Comparison of ENCODE assay signal across 8 cellular contexts in the genomic region with DNA sequence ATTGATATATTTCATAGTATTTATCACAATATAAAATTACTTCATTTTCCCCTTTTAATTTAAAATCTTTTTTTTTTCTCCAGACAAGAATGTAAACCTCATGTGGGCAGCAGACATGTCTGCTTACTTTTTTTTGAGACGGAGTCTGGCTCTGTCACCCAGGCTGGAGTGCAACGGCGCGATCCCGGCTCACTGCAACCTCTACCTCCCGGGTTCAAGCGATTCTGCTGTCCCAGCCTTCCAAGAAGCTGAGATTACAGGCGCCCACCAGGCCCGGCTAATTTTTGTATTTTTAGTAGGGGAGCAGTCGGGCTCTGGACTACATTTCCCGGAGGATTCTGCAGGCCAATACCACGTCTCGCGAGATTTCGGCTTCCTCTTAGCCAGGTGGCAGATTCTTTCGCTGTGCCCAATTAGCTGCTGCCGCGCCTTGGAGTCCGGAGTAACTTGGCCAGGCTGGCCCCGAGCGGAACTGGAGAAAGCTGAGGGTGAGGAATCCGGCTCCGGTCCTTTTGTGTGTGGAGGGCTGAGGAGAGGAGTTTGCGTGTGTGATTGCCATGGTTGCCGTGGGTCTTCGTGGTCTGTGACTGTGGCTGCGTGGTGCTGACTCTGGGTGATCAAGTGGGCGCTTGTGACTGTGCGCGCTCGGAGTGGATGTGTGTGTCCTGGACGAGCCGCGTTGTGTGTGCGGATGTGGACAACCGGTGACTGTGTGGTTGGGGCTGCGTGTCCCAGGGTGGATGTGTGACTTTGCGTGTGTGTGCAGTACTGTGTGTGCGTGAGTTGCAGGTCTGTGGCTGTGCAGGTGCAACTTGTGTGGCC.
DNase-seq lines count a peak whose midpoint lies in the region; ATAC-seq and TF ChIP-seq lines count a peak whose summit lies in the region.
"Not testable (repeated sequence)": the region's sequence is repeated elsewhere in the genome, so short reads cannot be mapped to it uniquely, and the experiment has no call there.

No MANE protein-coding gene starts in this region.

- H3K27ac ChIP-seq in HCT116 (ENCODE audit: low read depth, low read length), result peak overlapping the region; percentile 42

- not testable (repeated sequence) for H3K9me2 ChIP-seq in HCT116 (ENCODE audit: insufficient read depth)

- not testable (repeated sequence) for H3K27me3 ChIP-seq in HCT116 (ENCODE audit: insufficient read depth, low read length)

- not testable (repeated sequence) for H3K79me2 ChIP-seq in HCT116 (ENCODE audit: insufficient read depth, low read length)

- H3K4me2 ChIP-seq in HCT116 (ENCODE audit: low read length), result peak overlapping the region; percentile 74

- intact Hi-C loops in HCT116 (cut with micrococcal nuclease), result not testable (repeated sequence)

- H3K4me3 ChIP-seq in HCT116 (replicated peaks in 1 of 2; ENCODE audit: low read depth in 1 of 2, low read length in 2 of 2) (peak overlapping the region; percentile 52 to 59), choroid plexus epithelial cell (ENCODE audit: low read depth, low read length) (peak overlapping the region; percentile 67)

- not testable (repeated sequence) for TF ChIP-seq CTCF in HCT116 (IDR thresholded peaks at IDR 0.05 in 2 of 3, conservative IDR thresholded peaks at IDR 0.05 in 1 of 3; ENCODE audit: borderline replicate concordance in 1 of 3, insufficient read depth in 1 of 3, low read depth in 2 of 3, low read length in 2 of 3); choroid plexus epithelial cell (conservative IDR thresholded peaks at IDR 0.05; ENCODE audit: low read depth, low read length)

- H3K36me3 ChIP-seq in HCT116 (ENCODE audit: control insufficient read depth in 1 of 2, insufficient read depth in 2 of 2, low read length in 2 of 2), result not testable (repeated sequence)

- peak overlapping the region; percentile 55 for H3K9ac ChIP-seq in HCT116 (ENCODE audit: low read length)

- not testable (repeated sequence) for ATAC-seq in HCT116

- CTCF ChIA-PET in HCT116 (lab: Charles Lee), result not testable (repeated sequence)

- TSS peak; percentile 91 for BruUV-seq in HCT116 (replicated peaks; lab: Mats Ljungman, UMichigan)

- TF ChIP-seq RAD21 in HCT116 (IDR thresholded peaks at IDR 0.05; ENCODE audit: low read depth), result not testable (repeated sequence)

- DNase-seq in COLO668 (lab: John Stamatoyannopoulos, UW; ENCODE audit: unreplicated experiment), result peak; percentile 81
- peak; percentile 73 for DNase-seq in HCT116 (ENCODE audit: low read depth, low spot score)
- peak; percentile 58 for DNase-seq in OCI-M2 (lab: John Stamatoyannopoulos, UW; ENCODE audit: unreplicated experiment)
- DNase-seq in activated CD8-positive, alpha-beta memory T cell treated with anti-CD3 and anti-CD28 coated beads, Interleukin-2, amount 50 U/mL, for 1 hour (ENCODE audit: extremely low read depth), result peak; percentile 26
- peak; percentile 95 for DNase-seq in choroid plexus epithelial cell (ENCODE audit: low read depth)
- DNase-seq in hippocampal formation (lab: John Stamatoyannopoulos, UW), result peak; percentile 78 to 81
- peak in 55 of 56 donors; percentile 13 to 90 (median 65) for DNase-seq in nucleus accumbens (lab: John Stamatoyannopoulos, UW)
- peak; percentile 33 for DNase-seq in stimulated activated CD8-positive, alpha-beta memory T cell treated with anti-CD3 and anti-CD28 coated beads, Interleukin-7, amount 100 ng/mL, for 24 hours (ENCODE audit: low read depth)

- not testable (repeated sequence) for H3K9me3 ChIP-seq in HCT116 (ENCODE audit: control insufficient read depth in 1 of 2, insufficient read depth in 1 of 2, low read depth in 1 of 2, low read length in 2 of 2)

- H4K20me1 ChIP-seq in HCT116 (ENCODE audit: insufficient read depth), result not testable (repeated sequence)

- POLR2A ChIA-PET in HCT116 (lab: Charles Lee), result not testable (repeated sequence)

- not testable (repeated sequence) for TF ChIP-seq POLR2A in HCT116 (IDR thresholded peaks at IDR 0.05; ENCODE audit: borderline replicate concordance, extremely low read depth, insufficient read depth, insufficient read length)

- RAD21 ChIA-PET in HCT116 (lab: Charles Lee; ENCODE audit: low non-redundant PET in 1 of 2, low total read pairs in 2 of 2, uncharacterized antibody in 2 of 2, unreplicated experiment in 2 of 2), result not testable (repeated sequence)

- H3K4me1 ChIP-seq in HCT116 (ENCODE audit: control insufficient read depth in 1 of 2, insufficient read depth in 2 of 2, low read length in 2 of 2), result not testable (repeated sequence)

- not testable (repeated sequence) for H2AFZ ChIP-seq in HCT116 (ENCODE audit: low read depth, low read length, poor library complexity, severe bottlenecking)

TF ChIP-seq in HCT116, 20 proteins besides CTCF, POLR2A, EP300 and RAD21:
- peak; percentile 19; the same call in 1 of the 2 replicates for TF ChIP-seq POLR2AphosphoS5 (IDR thresholded peaks at IDR 0.05; ENCODE audit: low read depth, low read length)
- TF ChIP-seq, protein P1, sequence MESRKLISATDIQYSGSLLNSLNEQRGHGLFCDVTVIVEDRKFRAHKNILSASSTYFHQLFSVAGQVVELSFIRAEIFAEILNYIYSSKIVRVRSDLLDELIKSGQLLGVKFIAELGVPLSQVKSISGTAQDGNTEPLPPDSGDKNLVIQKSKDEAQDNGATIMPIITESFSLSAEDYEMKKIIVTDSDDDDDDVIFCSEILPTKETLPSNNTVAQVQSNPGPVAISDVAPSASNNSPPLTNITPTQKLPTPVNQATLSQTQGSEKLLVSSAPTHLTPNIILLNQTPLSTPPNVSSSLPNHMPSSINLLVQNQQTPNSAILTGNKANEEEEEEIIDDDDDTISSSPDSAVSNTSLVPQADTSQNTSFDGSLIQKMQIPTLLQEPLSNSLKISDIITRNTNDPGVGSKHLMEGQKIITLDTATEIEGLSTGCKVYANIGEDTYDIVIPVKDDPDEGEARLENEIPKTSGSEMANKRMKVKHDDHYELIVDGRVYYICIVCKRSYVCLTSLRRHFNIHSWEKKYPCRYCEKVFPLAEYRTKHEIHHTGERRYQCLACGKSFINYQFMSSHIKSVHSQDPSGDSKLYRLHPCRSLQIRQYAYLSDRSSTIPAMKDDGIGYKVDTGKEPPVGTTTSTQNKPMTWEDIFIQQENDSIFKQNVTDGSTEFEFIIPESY (IDR thresholded peaks at IDR 0.05; ENCODE audit: extremely low read depth, insufficient replicate concordance, low read length), result peak; percentile 84

Comparison
In these comparisons a context has a peak if more than half of its experiments do, and no peak if none do; other contexts are left out.
1. DNase-seq: peak in every context shown above with its lines; median percentile 95 in choroid plexus epithelial cell; 81 in COLO668; 80 in hippocampal formation; 73 in HCT116; 65 in nucleus accumbens; 58 in OCI-M2; 33 in stimulated activated CD8-positive, alpha-beta memory T cell treated with anti-CD3 and anti-CD28 coated beads, Interleukin-7, amount 100 ng/mL, for 24 hours; 26 in activated CD8-positive, alpha-beta memory T cell treated with anti-CD3 and anti-CD28 coated beads, Interleukin-2, amount 50 U/mL, for 1 hour.